Comparison of ENCODE assay signal across 32 cellular contexts in genomic region chr2:224078656-224079055, GRCh38.
"Had no signal": no experiment of that assay in that cellular context is flagged by ENCODE, and none has a peak within 500 bp of the region (broad histone marks: within the 10 kb centered on the region; RNA-seq: fewer than 3 reads in every experiment).

No MANE protein-coding gene starts in this region.

- H3K27ac Mint-ChIP-seq: endodermal cell; memory B cell; mesothelial cell of epicardium; naive B cell; natural killer cell treated with Interleukin-12 subunit alpha and Interleukin-12 subunit beta and Interleukin-15 and Interleukin-18, amount 100 ng/mL, for 72 hours had no signal

- H3K27ac ChIP-seq: dorsolateral prefrontal cortex, epithelial cell of prostate, esophagus muscularis mucosa, foreskin keratinocyte, gastroesophageal sphincter, heart right ventricle, neutrophil, pancreas, right atrium auricular region, testis, tibial nerve, upper lobe of left lung had no signal

- H3K36me3 ChIP-seq: esophagus muscularis mucosa, gastroesophageal sphincter, heart right ventricle, neutrophil, pancreas, right atrium auricular region, tibial nerve, upper lobe of left lung had no signal

- H3K27me3 ChIP-seq: dorsolateral prefrontal cortex, esophagus muscularis mucosa, foreskin keratinocyte, gastroesophageal sphincter, heart right ventricle, neutrophil, pancreas, right atrium auricular region, testis, tibial nerve, upper lobe of left lung had no signal

- H3K9me3 Mint-ChIP-seq: endodermal cell; mesothelial cell of epicardium; natural killer cell treated with Interleukin-12 subunit alpha and Interleukin-12 subunit beta and Interleukin-15 and Interleukin-18, amount 100 ng/mL, for 72 hours had no signal

- H3K4me2 ChIP-seq: smooth muscle cell had no signal

- H3K4me3 Mint-ChIP-seq: endodermal cell; memory B cell; mesothelial cell of epicardium; naive B cell; natural killer cell treated with Interleukin-12 subunit alpha and Interleukin-12 subunit beta and Interleukin-15 and Interleukin-18, amount 100 ng/mL, for 72 hours; neural crest cell had no signal

- H3K4me3 ChIP-seq: dorsolateral prefrontal cortex, esophagus muscularis mucosa, gastroesophageal sphincter, heart right ventricle, lung, mucosa of descending colon, pancreas, right atrium auricular region, smooth muscle cell, testis, tibial nerve, upper lobe of left lung had no signal

- H3K4me1 Mint-ChIP-seq: endodermal cell, memory B cell, naive B cell, neural crest cell had no signal

- H3K4me1 ChIP-seq: esophagus muscularis mucosa, foreskin keratinocyte, gastroesophageal sphincter, pancreas, right atrium auricular region, testis, tibial nerve, upper lobe of left lung had no signal

- ATAC-seq: foreskin keratinocyte, gastroesophageal sphincter, heart right ventricle, left lobe of liver, mucosa of descending colon, pancreas, sciatic nerve had no signal

- DNase-seq: dorsolateral prefrontal cortex; effector CD8-positive, alpha-beta T cell; endodermal cell; foreskin keratinocyte; glutamatergic neuron; heart right ventricle; hippocampal formation; mucosa of descending colon; naive B cell; pancreas; stimulated activated CD4-positive, alpha-beta T cell treated with anti-CD3 and anti-CD28 coated beads, Interleukin-12 subunit alpha, Interleukin-12 subunit beta, amount 100 ng/mL, for 4 hours; stimulated activated CD4-positive, alpha-beta T cell treated with anti-CD3 and anti-CD28 coated beads, Interleukin-1b, Interleukin-23, amount 100 ng/mL, for 48 hours; stimulated activated CD4-positive, alpha-beta T cell treated with anti-CD3 and anti-CD28 coated beads, Interleukin-4, amount 100 ng/mL, for 1 hour; stimulated activated CD8-positive, alpha-beta memory T cell treated with anti-CD3 and anti-CD28 coated beads, Interleukin-4, amount 100 ng/mL, for 48 hours; stimulated activated naive CD4-positive, alpha-beta T cell; substantia nigra; testis; upper lobe of left lung had no signal
